Comparison of ENCODE assay signal across 11 cellular contexts in genomic region chr19:941292-942132, GRCh38. TPM values are rescaled to one million over a fixed set of nuclear protein-coding genes. Genes with fewer than 3 reads are reported as not detected.
DNase-seq lines count a peak whose midpoint lies in the region; TF ChIP-seq lines count a peak whose summit lies in the region.
"Had no signal": no experiment of that assay in that cellular context is flagged by ENCODE, and none has a peak within 500 bp of the region (broad histone marks: within the 10 kb centered on the region; RNA-seq: fewer than 3 reads in every experiment).

No MANE protein-coding gene starts in this region.

- no peak overlapping the region for H2AFZ ChIP-seq in PC-9

- intact Hi-C loops in PC-9 (cut with micrococcal nuclease; ENCODE audit: unreplicated experiment) = no loop called here

- no TSS peak for BruUV-seq in PC-9 (replicated peaks; lab: Mats Ljungman, UMichigan)

- DNase-seq in CD1c-positive myeloid dendritic cell (ENCODE audit: extremely low spot score) (peak; percentile 11), PC-9 (no peak), epithelial cell of esophagus (ENCODE audit: low read depth) (no peak), progenitor cell of endocrine pancreas (ENCODE audit: low spot score, unreplicated experiment) (no peak), NCI-H1694 (lab: John Stamatoyannopoulos, UW) (no peak), NCI-H2081 (lab: John Stamatoyannopoulos, UW) (no peak), mesenteric fat pad (ENCODE audit: low spot score) (no peak), UCSD-AML1 (lab: John Stamatoyannopoulos, UW; ENCODE audit: unreplicated experiment) (no peak)

- H3K9me2 ChIP-seq in PC-9 (ENCODE audit: insufficient read depth) = no peaks in the 10 kb centered on the region

- H3K4me1 Mint-ChIP-seq in progenitor cell of endocrine pancreas (ENCODE audit: low read depth) = peaks cover 11% of the 10 kb centered on the region

- H3K27me3 ChIP-seq in PC-9 (ENCODE audit: insufficient read depth, low read depth) = no peaks in the 10 kb centered on the region

- peak overlapping the region; percentile 77 for H3K4me2 ChIP-seq in PC-9

- no peak overlapping the region for H3K27ac ChIP-seq in PC-9

- H3K4me1 ChIP-seq in PC-9 (replicated peaks; ENCODE audit: insufficient read depth) = peaks cover 31% of the 10 kb centered on the region

- no peaks in the 10 kb centered on the region for H3K9me3 Mint-ChIP-seq in progenitor cell of endocrine pancreas (ENCODE audit: low read depth)

- H3K27me3 Mint-ChIP-seq in progenitor cell of endocrine pancreas = no peaks in the 10 kb centered on the region

- peaks cover 32% of the 10 kb centered on the region for H3F3A ChIP-seq in PC-9 (ENCODE audit: insufficient read depth, low read depth)

- H3K9me3 ChIP-seq in PC-9 (ENCODE audit: insufficient read depth, low read depth) = no peaks in the 10 kb centered on the region

- H3K4me3 Mint-ChIP-seq in progenitor cell of endocrine pancreas (ENCODE audit: low read depth) = no peak overlapping the region

- TF ChIP-seq CTCF in PC-9 (conservative IDR thresholded peaks at IDR 0.05) (no peak), epithelial cell of esophagus (IDR thresholded peaks at IDR 0.05; ENCODE audit: insufficient read depth, low read depth, low read length, missing control alignments) (no peak), progenitor cell of endocrine pancreas (IDR thresholded peaks at IDR 0.05; ENCODE audit: unreplicated experiment) (no peak)

- H3K36me3 ChIP-seq in PC-9 (ENCODE audit: low read depth) = no peaks in the 10 kb centered on the region

- CTCF ChIA-PET in PC-9 (lab: Charles Lee) = no interaction called here

- no peaks in the 10 kb centered on the region for H3K79me2 ChIP-seq in PC-9 (ENCODE audit: low read depth)

- peak overlapping the region; percentile 90 for H3K27ac Mint-ChIP-seq in progenitor cell of endocrine pancreas

- H4K20me1 ChIP-seq in PC-9 (ENCODE audit: insufficient read depth) = peaks cover 38% of the 10 kb centered on the region

- H3K4me3 ChIP-seq in PC-9 (peak overlapping the region; percentile 35; the same call in 1 of the 2 replicates), epithelial cell of esophagus (ENCODE audit: low read length) (peak overlapping the region; percentile 29)

- POLR2A ChIA-PET in PC-9 (lab: Charles Lee; ENCODE audit: unreplicated experiment) = no interaction called here

- peaks cover 33% of the 10 kb centered on the region for H3K36me3 Mint-ChIP-seq in progenitor cell of endocrine pancreas (ENCODE audit: insufficient read depth)

RNA-seq across cellular contexts. Expression of gene ARID3A, which starts 15.7 kb away (rescaled TPM):
- total RNA-seq in PC-9 (2021) (9.2 and 10.7 TPM in 2 replicates), progenitor cell of endocrine pancreas (149 and 154 TPM in 2 replicates), mesenteric fat pad (19.5 TPM)

RNA-seq across cellular contexts. Expression of gene KISS1R, which starts 24.4 kb away (rescaled TPM):
- total RNA-seq in PC-9 (2021) = not detected in 2 replicates
- total RNA-seq in progenitor cell of endocrine pancreas = 5.8 and 6.1 TPM in 2 replicates
- not detected for total RNA-seq in mesenteric fat pad
- total RNA-seq: H4, LHCN-M2 had no signal

RNA-seq across cellular contexts. Expression of gene R3HDM4, which starts 28.5 kb away (rescaled TPM):
- 55.8 and 57.5 TPM in 2 replicates for total RNA-seq in PC-9 (2021)
- 61.4 and 63.1 TPM in 2 replicates for total RNA-seq in progenitor cell of endocrine pancreas
- total RNA-seq in mesenteric fat pad = 48.2 TPM

RNA-seq across cellular contexts. Expression of gene WDR18, which starts 42.6 kb away (rescaled TPM):
- 61.5 and 95.3 TPM in 2 replicates for total RNA-seq in PC-9 (2021)
- 71.8 and 72.3 TPM in 2 replicates for total RNA-seq in progenitor cell of endocrine pancreas
- total RNA-seq in mesenteric fat pad = 20.6 TPM

RNA-seq across cellular contexts. Expression of gene RNU6-9, which starts 48.2 kb away (rescaled TPM):
- not detected in 2 replicates for total RNA-seq in PC-9 (2021)
- total RNA-seq in progenitor cell of endocrine pancreas = not detected in 2 replicates
- total RNA-seq in mesenteric fat pad = not detected
- total RNA-seq: H4; LHCN-M2; T-helper 1 cell treated with Interleukin-12 subunit alpha and Interleukin-12 subunit beta and Interleukin-4 antibody, amounts not matched to agents 30 ng/mL and 1 ng/mL, for 36 hours had no signal
